In genomic region chr16:11134722-11135121, GRCh38 we compare ENCODE assay signal across 21 cellular contexts.
A peak's percentile ranks its signal among the peaks of the same experiment; 100 is the strongest.
DNase-seq lines count a peak whose midpoint lies in the region; ATAC-seq and TF ChIP-seq lines count a peak whose summit lies in the region.
"Had no signal": no experiment of that assay in that cellular context is flagged by ENCODE, and none has a peak within 500 bp of the region (broad histone marks: within the 10 kb centered on the region; RNA-seq: fewer than 3 reads in every experiment).

No MANE protein-coding gene starts in this region.

- peak overlapping the region; percentile 13 for H3K18ac ChIP-seq in mesendoderm (ENCODE audit: low read length)

- WGBS in mesendoderm (ENCODE audit: extremely low coverage, insufficient coverage, low lambda C conversion rate), result no CpG with 5 or more reads among the region's 6 CpGs
- WGBS in stomach, 5 donors, result 76 to 99% (median 95%) methylated on average over 6 of the region's 6 CpGs

- H3K9ac ChIP-seq in mesendoderm (ENCODE audit: low read length), result no peak overlapping the region

- intact Hi-C loops in stomach (cut with DNase I; ENCODE audit: low total_unique reads), result no loop called here

- no peak overlapping the region for H2BK120ac ChIP-seq in mesendoderm (ENCODE audit: low read depth, low read length)

- no peak overlapping the region for H4K5ac ChIP-seq in mesendoderm (ENCODE audit: low read length)

- H3K9me3 Mint-ChIP-seq in T-helper 2 cell treated with Interferon-gamma antibody and Interleukin-4, amounts not matched to agents 5 μg/mL and 100 μg/mL, for 36 hours, result no peaks in the 10 kb centered on the region
- H3K9me3 Mint-ChIP-seq in brain, result peaks cover 0 to 3% (median 0%) of the 10 kb centered on the region in 5 experiments
- H3K9me3 Mint-ChIP-seq in activated naive CD4-positive, alpha-beta T cell treated with anti-CD3 and anti-CD28 coated beads, Interleukin-2, amount 10 ng/mL, durations not matched to agents 7 days and 5 days, result no peaks in the 10 kb centered on the region
- H3K9me3 Mint-ChIP-seq: activated naive CD8-positive, alpha-beta T cell treated with anti-CD3 and anti-CD28 coated beads, Interleukin-2, amount 10 ng/mL, durations not matched to agents 7 days and 5 days; mesothelial cell of epicardium; natural killer cell had no signal

- peak overlapping the region; percentile 49 for H3K27ac Mint-ChIP-seq in T-helper 2 cell treated with Interferon-gamma antibody and Interleukin-4, amounts not matched to agents 5 μg/mL and 100 μg/mL, for 36 hours
- peak overlapping the region in 3 of 5 experiments; percentile 43 to 89 (median 45) for H3K27ac Mint-ChIP-seq in brain
- no peak overlapping the region for H3K27ac Mint-ChIP-seq in activated naive CD4-positive, alpha-beta T cell treated with anti-CD3 and anti-CD28 coated beads, Interleukin-2, amount 10 ng/mL, durations not matched to agents 7 days and 5 days
- H3K27ac Mint-ChIP-seq: activated naive CD8-positive, alpha-beta T cell treated with anti-CD3 and anti-CD28 coated beads, Interleukin-2, amount 10 ng/mL, durations not matched to agents 7 days and 5 days; mesothelial cell of epicardium; natural killer cell had no signal

- no peaks in the 10 kb centered on the region for H3K79me2 ChIP-seq in mesendoderm (ENCODE audit: control insufficient read depth, insufficient read depth, low read length)

- H3K79me1 ChIP-seq in mesendoderm (ENCODE audit: low read length), result no peaks in the 10 kb centered on the region

- no peak for TF ChIP-seq EP300 in stomach (IDR thresholded peaks at IDR 0.05)

- H3K36me3 ChIP-seq in mesendoderm (ENCODE audit: control insufficient read depth, insufficient read depth, low read length) (no peaks in the 10 kb centered on the region), stomach (peaks cover 0 to 10% (median 0%) of the 10 kb centered on the region in 4 donors)
- H3K36me3 ChIP-seq: HAP-1, pancreas had no signal

- H3K4me1 ChIP-seq in mesendoderm (ENCODE audit: control insufficient read depth, low read depth, low read length) (peaks cover 14% of the 10 kb centered on the region), stomach (peaks cover 36 to 75% (median 53%) of the 10 kb centered on the region in 4 donors)
- H3K4me1 ChIP-seq: HAP-1 had no signal

- H3K56ac ChIP-seq in mesendoderm (ENCODE audit: low read length), result peak overlapping the region; percentile 38

- ATAC-seq in HG03460 (IDR thresholded peaks at IDR 0.05; ENCODE audit: unreplicated experiment), result no peak
- ATAC-seq: natural killer cell, pancreas had no signal

- no peak overlapping the region for H3K4me3 ChIP-seq in mesendoderm (ENCODE audit: low read length)
- H3K4me3 ChIP-seq in stomach, result no peak overlapping the region
- H3K4me3 ChIP-seq: HAP-1, pancreas had no signal

- no peaks in the 10 kb centered on the region for H3K9me3 ChIP-seq in stomach
- H3K9me3 ChIP-seq: HAP-1, pancreas had no signal

- CTCF ChIA-PET in activated naive CD4-positive, alpha-beta T cell treated with anti-CD3 and anti-CD28 coated beads, Interleukin-2, amount 10 ng/mL, durations not matched to agents 7 days and 5 days (lab: Charles Lee), result interaction anchor here (0.7 kb wide), 2 partner anchors 8 to 40 kb away, joined by 3 to 4 read pairs; no protein-coding TSS in a partner anchor

- no peak overlapping the region for H3K4ac ChIP-seq in mesendoderm (ENCODE audit: low read depth, low read length)

- H3K23ac ChIP-seq in mesendoderm (ENCODE audit: low read length), result no peak overlapping the region

- peaks cover 81% of the 10 kb centered on the region for H3K4me1 Mint-ChIP-seq in T-helper 2 cell treated with Interferon-gamma antibody and Interleukin-4, amounts not matched to agents 5 μg/mL and 100 μg/mL, for 36 hours (ENCODE audit: low read depth)
- H3K4me1 Mint-ChIP-seq in brain, result peaks cover 74% of the 10 kb centered on the region
- peaks cover 78% of the 10 kb centered on the region for H3K4me1 Mint-ChIP-seq in activated naive CD4-positive, alpha-beta T cell treated with anti-CD3 and anti-CD28 coated beads, Interleukin-2, amount 10 ng/mL, durations not matched to agents 7 days and 5 days

- H3K4me2 ChIP-seq in mesendoderm (ENCODE audit: low read length), result no peak overlapping the region

- no peak overlapping the region for H2BK15ac ChIP-seq in mesendoderm (replicated peaks; ENCODE audit: low read depth)

- H3K27me3 Mint-ChIP-seq in T-helper 2 cell treated with Interferon-gamma antibody and Interleukin-4, amounts not matched to agents 5 μg/mL and 100 μg/mL, for 36 hours (ENCODE audit: low read depth), result no peaks in the 10 kb centered on the region
- H3K27me3 Mint-ChIP-seq in brain, result no peaks in the 10 kb centered on the region
- no peaks in the 10 kb centered on the region for H3K27me3 Mint-ChIP-seq in activated naive CD4-positive, alpha-beta T cell treated with anti-CD3 and anti-CD28 coated beads, Interleukin-2, amount 10 ng/mL, durations not matched to agents 7 days and 5 days
- H3K27me3 Mint-ChIP-seq: activated naive CD8-positive, alpha-beta T cell treated with anti-CD3 and anti-CD28 coated beads, Interleukin-2, amount 10 ng/mL, durations not matched to agents 7 days and 5 days had no signal

- no peak overlapping the region for H3K27ac ChIP-seq in mesendoderm (ENCODE audit: low read depth, low read length)
- peak overlapping the region in 3 of 5 donors; percentile 81 to 86 (median 83) for H3K27ac ChIP-seq in stomach

- H3K27me3 ChIP-seq in mesendoderm (ENCODE audit: insufficient read depth, low read length, poor library complexity), result no peaks in the 10 kb centered on the region
- H3K27me3 ChIP-seq in stomach, result no peaks in the 10 kb centered on the region
- H3K27me3 ChIP-seq: pancreas had no signal

- TF ChIP-seq CTCF in brain (conservative IDR thresholded peaks at IDR 0.05) (no peak), stomach (IDR thresholded peaks at IDR 0.05) (no peak), GM13977 (IDR thresholded peaks at IDR 0.05; ENCODE audit: extremely low read depth, insufficient read depth, missing control alignments) (no peak)

- H2AK5ac ChIP-seq in mesendoderm (ENCODE audit: low read length), result no peak overlapping the region

- H4K8ac ChIP-seq in mesendoderm (ENCODE audit: low read depth, low read length), result no peak overlapping the region

- TF ChIP-seq POLR2A in stomach (IDR thresholded peaks at IDR 0.05), result no peak

- H3K4me3 Mint-ChIP-seq in T-helper 2 cell treated with Interferon-gamma antibody and Interleukin-4, amounts not matched to agents 5 μg/mL and 100 μg/mL, for 36 hours, result no peak overlapping the region
- peak overlapping the region in 1 of 5 experiments; percentile 31 for H3K4me3 Mint-ChIP-seq in brain
- H3K4me3 Mint-ChIP-seq in activated naive CD4-positive, alpha-beta T cell treated with anti-CD3 and anti-CD28 coated beads, Interleukin-2, amount 10 ng/mL, durations not matched to agents 7 days and 5 days, result no peak overlapping the region
- H3K4me3 Mint-ChIP-seq: activated naive CD8-positive, alpha-beta T cell treated with anti-CD3 and anti-CD28 coated beads, Interleukin-2, amount 10 ng/mL, durations not matched to agents 7 days and 5 days; mesothelial cell of epicardium; natural killer cell had no signal

- no peak for DNase-seq in T-helper 2 cell treated with Interferon-gamma antibody and Interleukin-4, amounts not matched to agents 5 μg/mL and 100 μg/mL, for 36 hours (ENCODE audit: low spot score)
- DNase-seq in T-helper 2 cell (no peak), mesendoderm (no peak), stomach (no peak), GM13977 (ENCODE audit: low spot score) (no peak)
- DNase-seq in activated naive CD4-positive, alpha-beta T cell treated with anti-CD3 and anti-CD28 coated beads, Interleukin-2, amount 10 ng/mL, durations not matched to agents 7 days and 5 days, result no peak
- DNase-seq: 8988T; activated CD4-positive, CD25-positive, alpha-beta regulatory T cell treated with anti-CD3 and anti-CD28 coated beads, Interleukin-2, amount 50 U/mL, for 72 hours; activated naive CD8-positive, alpha-beta T cell treated with anti-CD3 and anti-CD28 coated beads, Interleukin-2, amount 10 ng/mL, durations not matched to agents 7 days and 5 days; activated T-cell treated with anti-CD3 and anti-CD28 coated beads, Interleukin-2, amount 50 U/mL, for 48 hours; DMS53; left cardiac atrium; natural killer cell; NCI-H1436 treated with DMSO at 0.1 percent for 48 hours; NCI-H526; pancreas; SW 1271 had no signal

- H3K36me3 Mint-ChIP-seq in T-helper 2 cell treated with Interferon-gamma antibody and Interleukin-4, amounts not matched to agents 5 μg/mL and 100 μg/mL, for 36 hours (ENCODE audit: low read depth), result peaks cover 35% of the 10 kb centered on the region
- H3K36me3 Mint-ChIP-seq in brain, result peaks cover 27% of the 10 kb centered on the region
- peaks cover 70% of the 10 kb centered on the region for H3K36me3 Mint-ChIP-seq in activated naive CD4-positive, alpha-beta T cell treated with anti-CD3 and anti-CD28 coated beads, Interleukin-2, amount 10 ng/mL, durations not matched to agents 7 days and 5 days
- H3K36me3 Mint-ChIP-seq: natural killer cell had no signal

- in situ Hi-C loops in GM13977 (cut with MboI; ENCODE audit: low pct_unique_long_range_greater_than_20kb, low sequenced_read_pairs, unreplicated experiment), result no loop called here

- H2BK5ac ChIP-seq in mesendoderm (ENCODE audit: low read length), result no peak overlapping the region
